In genomic region chr11:67420147-67420645, GRCh38 we compare ENCODE assay signal across 1 cellular context.
TF ChIP-seq lines count a peak whose summit lies in the region.

No MANE protein-coding gene starts in this region.

TF ChIP-seq in H1, 55 proteins besides CTCF, POLR2A, EP300 and RAD21:
- TF ChIP-seq SP4 (IDR thresholded peaks at IDR 0.05; ENCODE audit: low read length) (no peak), POLR2AphosphoS5 (IDR thresholded peaks at IDR 0.05; ENCODE audit: low read depth, low read length) (no peak), CTBP2 (IDR thresholded peaks at IDR 0.05; ENCODE audit: borderline replicate concordance, insufficient read depth, insufficient read length, low read length) (no peak), TEAD4 (IDR thresholded peaks at IDR 0.05; ENCODE audit: low read depth, low read length) (no peak), CBX8 (IDR thresholded peaks at IDR 0.05; ENCODE audit: borderline replicate concordance, low read depth, low read length) (no peak), PHF8 (conservative IDR thresholded peaks at IDR 0.05; ENCODE audit: low read depth, low read length) (no peak), YY1 (IDR thresholded peaks at IDR 0.05; ENCODE audit: low read depth, low read length) (no peak), KDM1A (IDR thresholded peaks at IDR 0.05; ENCODE audit: borderline replicate concordance, low read length) (no peak), SIRT6 (IDR thresholded peaks at IDR 0.05; ENCODE audit: low read length) (no peak), MAFK (IDR thresholded peaks at IDR 0.05; ENCODE audit: low read depth, low read length) (no peak), JUND (IDR thresholded peaks at IDR 0.05; ENCODE audit: low read length) (no peak), SUZ12 (IDR thresholded peaks at IDR 0.05; ENCODE audit: low read length) (no peak), CHD7 (IDR thresholded peaks at IDR 0.05; ENCODE audit: insufficient replicate concordance, low read length) (no peak), TCF12 (IDR thresholded peaks at IDR 0.05; ENCODE audit: low read depth, low read length) (no peak), SP1 (IDR thresholded peaks at IDR 0.05; ENCODE audit: low read depth, low read length) (no peak), BRCA1 (IDR thresholded peaks at IDR 0.05; ENCODE audit: low read depth, low read length) (no peak), SIX5 (IDR thresholded peaks at IDR 0.05; ENCODE audit: low read depth, low read length) (no peak), CREB1 (IDR thresholded peaks at IDR 0.05) (no peak)
- TF ChIP-seq, protein P1, sequence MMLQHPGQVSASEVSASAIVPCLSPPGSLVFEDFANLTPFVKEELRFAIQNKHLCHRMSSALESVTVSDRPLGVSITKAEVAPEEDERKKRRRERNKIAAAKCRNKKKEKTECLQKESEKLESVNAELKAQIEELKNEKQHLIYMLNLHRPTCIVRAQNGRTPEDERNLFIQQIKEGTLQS (IDR thresholded peaks at IDR 0.05; ENCODE audit: insufficient read depth, low read depth, low read length) = no peak
- TF ChIP-seq, protein P2, sequence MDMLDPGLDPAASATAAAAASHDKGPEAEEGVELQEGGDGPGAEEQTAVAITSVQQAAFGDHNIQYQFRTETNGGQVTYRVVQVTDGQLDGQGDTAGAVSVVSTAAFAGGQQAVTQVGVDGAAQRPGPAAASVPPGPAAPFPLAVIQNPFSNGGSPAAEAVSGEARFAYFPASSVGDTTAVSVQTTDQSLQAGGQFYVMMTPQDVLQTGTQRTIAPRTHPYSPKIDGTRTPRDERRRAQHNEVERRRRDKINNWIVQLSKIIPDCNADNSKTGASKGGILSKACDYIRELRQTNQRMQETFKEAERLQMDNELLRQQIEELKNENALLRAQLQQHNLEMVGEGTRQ (IDR thresholded peaks at IDR 0.05; ENCODE audit: low read length) = no peak
